Comparison of ENCODE assay signal across 12 cellular contexts in genomic region chr14:105447651-105448640, GRCh38. TPM values are rescaled to one million over a fixed set of nuclear protein-coding genes. Genes with fewer than 3 reads are reported as not detected.
A peak's percentile ranks its signal among the peaks of the same experiment; 100 is the strongest.
DNase-seq lines count a peak whose midpoint lies in the region; ATAC-seq, FAIRE-seq and TF ChIP-seq lines count a peak whose summit lies in the region.
"Had no signal": no experiment of that assay in that cellular context is flagged by ENCODE, and none has a peak within 500 bp of the region (broad histone marks: within the 10 kb centered on the region; RNA-seq: fewer than 3 reads in every experiment).

No MANE protein-coding gene starts in this region.

- no peaks in the 10 kb centered on the region for H4K20me1 ChIP-seq in K562 (replicated peaks; ENCODE audit: control insufficient read depth, insufficient read depth, low read length)

- H3K36me3 ChIP-seq in K562 (ENCODE audit: control insufficient read depth, insufficient read depth, low read length) (peaks cover 46% of the 10 kb centered on the region; the same call in 1 of the 3 replicates), pancreas (peaks cover 0 to 14% (median 5%) of the 10 kb centered on the region in 3 donors)

- no peak overlapping the region for H3K27ac ChIP-seq in K562 (ENCODE audit: extremely low read depth, low read depth, low read length)
- no peak overlapping the region for H3K27ac ChIP-seq in pancreas
- H3K27ac ChIP-seq: foreskin keratinocyte had no signal

- no peak for FAIRE-seq in K562 (lab: Jason Lieb, UNC)
- no peak for FAIRE-seq in pancreas (lab: Jason Lieb, UNC)
- FAIRE-seq: G401.6 had no signal

- no peak overlapping the region for H2AFZ ChIP-seq in K562 (ENCODE audit: low read depth, low read length)

- TF ChIP-seq CTCF in HFFc6 (IDR thresholded peaks at IDR 0.05) (no peak), K562 (IDR thresholded peaks at IDR 0.05 in 2 of 3, conservative IDR thresholded peaks at IDR 0.05 in 1 of 3; ENCODE audit: insufficient read depth in 2 of 3, low read depth in 1 of 3, low read length in 3 of 3) (no peak), pancreas (IDR thresholded peaks at IDR 0.05) (no peak)

- POLR2A ChIA-PET in K562 (lab: Yijun Ruan, JAX): interaction anchor here (0.6 to 0.7 kb wide), 3 partner anchors 16 to 20 kb away, joined by 3 to 7 read pairs (median 3); no protein-coding TSS in a partner anchor

- no peak for TF ChIP-seq EP300 in K562 (IDR thresholded peaks at IDR 0.05; ENCODE audit: low read length)

- in situ Hi-C loops in K562 (cut with MboI): no loop called here

- H3K4me2 ChIP-seq in K562 (ENCODE audit: insufficient read depth, low read length): no peak overlapping the region

- H3K36me3 Mint-ChIP-seq in HFFc6 (ENCODE audit: low read depth): peaks cover 6% of the 10 kb centered on the region; the same call in 1 of the 2 replicates
- peaks cover 2% of the 10 kb centered on the region for H3K36me3 Mint-ChIP-seq in activated T-helper 1 cell treated with anti-CD3 and anti-CD28 coated beads, Interleukin-12 subunit alpha, Interleukin-12 subunit beta, Interleukin-2, Interleukin-4 antibody, amounts not matched to agents 30 ng/mL and 10 ng/mL and 1 ng/mL, durations not matched to agents 14 hours and 24 hours and 36 hours (ENCODE audit: low read depth)
- H3K36me3 Mint-ChIP-seq: activated naive CD4-positive, alpha-beta T cell treated with anti-CD3 and anti-CD28 coated beads, Interleukin-2, amount 50 U/mL, for 72 hours had no signal

- TF ChIP-seq RAD21 in K562 (CRISPR knock-in tag; conservative IDR thresholded peaks at IDR 0.05 in 1 of 2, IDR thresholded peaks at IDR 0.05 in 1 of 2): no peak

- H3K27ac Mint-ChIP-seq in HFFc6: peak overlapping the region; percentile 36; the same call in 1 of the 2 replicates
- H3K27ac Mint-ChIP-seq in activated T-helper 1 cell treated with anti-CD3 and anti-CD28 coated beads, Interleukin-12 subunit alpha, Interleukin-12 subunit beta, Interleukin-2, Interleukin-4 antibody, amounts not matched to agents 30 ng/mL and 10 ng/mL and 1 ng/mL, durations not matched to agents 14 hours and 24 hours and 36 hours: no peak overlapping the region
- H3K27ac Mint-ChIP-seq: activated CD4-positive, alpha-beta memory T cell treated with anti-CD3 and anti-CD28 coated beads for 36 hours; CD8-positive, alpha-beta T cell; dendritic cell treated with granulocyte-macrophage colony-stimulating factor and Interleukin-4, amounts not matched to agents 40 ng/mL and 50 ng/mL, for 4 days had no signal

- ATAC-seq in K562: no peak; the same call in 1 of the 3 replicates
- peak in 3 of 4 donors; percentile 2 to 3 (median 3) for ATAC-seq in pancreas
- ATAC-seq in GM19328 (IDR thresholded peaks at IDR 0.05; ENCODE audit: unreplicated experiment): no peak

- H3K9me3 ChIP-seq in K562 (replicated peaks; ENCODE audit: control insufficient read depth, insufficient read depth, low read depth, low read length): no peaks in the 10 kb centered on the region
- no peaks in the 10 kb centered on the region for H3K9me3 ChIP-seq in pancreas

- H3K4me1 Mint-ChIP-seq in HFFc6 (ENCODE audit: low read depth): no peaks in the 10 kb centered on the region
- H3K4me1 Mint-ChIP-seq in activated T-helper 1 cell treated with anti-CD3 and anti-CD28 coated beads, Interleukin-12 subunit alpha, Interleukin-12 subunit beta, Interleukin-2, Interleukin-4 antibody, amounts not matched to agents 30 ng/mL and 10 ng/mL and 1 ng/mL, durations not matched to agents 14 hours and 24 hours and 36 hours (ENCODE audit: low read depth): no peaks in the 10 kb centered on the region

- DNase-seq in HFFc6 (no peak), K562 (ENCODE audit: extremely low read depth in 1 of 4, low spot score in 3 of 4) (no peak), pancreas (peak in 2 of 6 donors; percentile 42 to 59), activated gamma-delta T cell treated with Interleukin-2 at 50 U/mL for 16 hours (no peak)
- DNase-seq in activated T-helper 1 cell treated with anti-CD3 and anti-CD28 coated beads, Interleukin-12 subunit alpha, Interleukin-12 subunit beta, Interleukin-2, Interleukin-4 antibody, amounts not matched to agents 30 ng/mL and 10 ng/mL and 1 ng/mL, durations not matched to agents 14 hours and 24 hours and 36 hours (ENCODE audit: low spot score): no peak

- no peaks in the 10 kb centered on the region for H3K9me1 ChIP-seq in K562 (ENCODE audit: control insufficient read depth, insufficient read depth, low read length)

- no peak overlapping the region for H3K4me3 Mint-ChIP-seq in HFFc6
- H3K4me3 Mint-ChIP-seq in activated T-helper 1 cell treated with anti-CD3 and anti-CD28 coated beads, Interleukin-12 subunit alpha, Interleukin-12 subunit beta, Interleukin-2, Interleukin-4 antibody, amounts not matched to agents 30 ng/mL and 10 ng/mL and 1 ng/mL, durations not matched to agents 14 hours and 24 hours and 36 hours: no peak overlapping the region
- H3K4me3 Mint-ChIP-seq: activated CD4-positive, alpha-beta memory T cell treated with anti-CD3 and anti-CD28 coated beads for 36 hours; CD8-positive, alpha-beta T cell; dendritic cell treated with granulocyte-macrophage colony-stimulating factor and Interleukin-4, amounts not matched to agents 40 ng/mL and 50 ng/mL, for 4 days had no signal

- H3K27me3 Mint-ChIP-seq in HFFc6 (ENCODE audit: insufficient read depth): peaks cover 6% of the 10 kb centered on the region
- H3K27me3 Mint-ChIP-seq in activated T-helper 1 cell treated with anti-CD3 and anti-CD28 coated beads, Interleukin-12 subunit alpha, Interleukin-12 subunit beta, Interleukin-2, Interleukin-4 antibody, amounts not matched to agents 30 ng/mL and 10 ng/mL and 1 ng/mL, durations not matched to agents 14 hours and 24 hours and 36 hours (ENCODE audit: insufficient read depth): no peaks in the 10 kb centered on the region
- H3K27me3 Mint-ChIP-seq: activated CD4-positive, alpha-beta memory T cell treated with anti-CD3 and anti-CD28 coated beads for 36 hours; dendritic cell treated with granulocyte-macrophage colony-stimulating factor and Interleukin-4, amounts not matched to agents 40 ng/mL and 50 ng/mL, for 4 days had no signal

- no peaks in the 10 kb centered on the region for H3K27me3 ChIP-seq in K562 (ENCODE audit: control insufficient read depth in 2 of 2, insufficient read depth in 2 of 2, low read length in 2 of 2)
- H3K27me3 ChIP-seq in pancreas: no peaks in the 10 kb centered on the region
- H3K27me3 ChIP-seq: foreskin keratinocyte had no signal

- CTCF ChIA-PET in K562 (lab: Yijun Ruan, JAX; ENCODE audit: low intra/inter-chr PET ratio): interaction anchor here (1.4 kb wide), 1 partner anchor 80 kb away, joined by 4 read pairs; no protein-coding TSS in a partner anchor

- TF ChIP-seq POLR2A in K562 (conservative IDR thresholded peaks at IDR 0.05): no peak

- no TSS peak for BruUV-seq in K562 (replicated peaks; lab: Mats Ljungman, UMichigan)

- peak overlapping the region in 1 of 2 experiments; percentile 52; a peak in 1 of 4 replicates for H3K9ac ChIP-seq in K562 (ENCODE audit: insufficient read depth in 1 of 2, low read depth in 2 of 2, low read length in 2 of 2)

- H3K79me2 ChIP-seq in K562 (ENCODE audit: control insufficient read depth, insufficient read depth, low read length): 0 out of 3 replicates have a peak, but pooled peaks cover 5% of the 10 kb centered on the region

- no peaks in the 10 kb centered on the region for H3K9me3 Mint-ChIP-seq in HFFc6
- no peaks in the 10 kb centered on the region for H3K9me3 Mint-ChIP-seq in activated T-helper 1 cell treated with anti-CD3 and anti-CD28 coated beads, Interleukin-12 subunit alpha, Interleukin-12 subunit beta, Interleukin-2, Interleukin-4 antibody, amounts not matched to agents 30 ng/mL and 10 ng/mL and 1 ng/mL, durations not matched to agents 14 hours and 24 hours and 36 hours
- H3K9me3 Mint-ChIP-seq: activated CD4-positive, alpha-beta memory T cell treated with anti-CD3 and anti-CD28 coated beads for 36 hours; activated naive CD4-positive, alpha-beta T cell treated with anti-CD3 and anti-CD28 coated beads, Interleukin-2, amount 50 U/mL, for 72 hours; CD8-positive, alpha-beta T cell; dendritic cell treated with granulocyte-macrophage colony-stimulating factor and Interleukin-4, amounts not matched to agents 40 ng/mL and 50 ng/mL, for 4 days had no signal

- H3K4me1 ChIP-seq in K562 (replicated peaks in 1 of 2; ENCODE audit: control insufficient read depth in 2 of 2, insufficient read depth in 2 of 2, low read length in 2 of 2): peaks cover 0 to 48% of the 10 kb centered on the region in 2 experiments; a peak in 2 of 5 replicates
- no peaks in the 10 kb centered on the region for H3K4me1 ChIP-seq in pancreas
- H3K4me1 ChIP-seq: foreskin keratinocyte had no signal

- WGBS in K562 (ENCODE audit: insufficient coverage, low coverage, missing lambda C conversion rate): 86% methylated on average over 10 of the region's 31 CpGs
- 86 to 87% methylated on average over 30 to 31 of the region's 31 CpGs for WGBS in pancreas, 2 donors

- intact Hi-C loops in K562 (cut with micrococcal nuclease): loop anchor here (5.0 kb wide), 1 partner anchor 39 kb away; the partner anchor contains the start of gene CRIP1
- intact Hi-C loops in pancreas (cut with DNase I): no loop called here
- intact Hi-C loops in activated T-helper 1 cell treated with anti-CD3 and anti-CD28 coated beads, Interleukin-12 subunit alpha, Interleukin-12 subunit beta, Interleukin-2, Interleukin-4 antibody, amounts not matched to agents 30 ng/mL and 10 ng/mL and 1 ng/mL, durations not matched to agents 14 hours and 24 hours and 36 hours (cut with micrococcal nuclease): loop anchor here (1.0 kb wide), 3 partner anchors 42 to 80 kb away; no protein-coding TSS in a partner anchor

- H3K4me3 ChIP-seq in K562: no peak overlapping the region
- H3K4me3 ChIP-seq in pancreas: no peak overlapping the region

RNA-seq across cellular contexts. Expression of gene CRIP2, which starts 26.7 kb away (rescaled TPM):
- total RNA-seq in HFFc6 (2021; fragmentation: NEBNext Ultra II Directional; extraction: Animal tissue kit (Norgen Biotek cat#: 25700)): 10 to 100 TPM in 4 of 6 experiments, 1 to 10 TPM in 2; 6.9 to 22.4 (median 21.0) TPM
- total RNA-seq in K562 (2011; cell fraction: chromatin; rRNA removed; ENCODE audit: low replicate concordance): 2.6 TPM in 1 of 2 replicates, not detected in the other
- total RNA-seq in K562 (2011; cell fraction: nucleolus; rRNA removed): 0.53 and 1.7 TPM in 2 replicates
- total RNA-seq in K562 (2011; cell fraction: nucleoplasm; rRNA removed): 1.2 and 1.5 TPM in 2 replicates
- 1.7 and 2.0 TPM in 2 replicates for total RNA-seq in K562 (2014; rRNA removed)
- not detected in 2 replicates for total RNA-seq in K562 (2014; rRNA removed; fragmentation: Illumina TruSeq; extraction: Trizol)
- total RNA-seq in K562 (2015; rRNA removed; fragmentation: Illumina TruSeq; extraction: Trizol): 0.33 and 0.34 TPM in 2 replicates
- total RNA-seq in K562 (2021): 1.2 and 1.7 TPM in 2 replicates
- polyA plus RNA-seq in K562 (2011; rRNA removed): 1.0 and 2.2 TPM in 2 replicates
- 4.4 and 9.0 TPM in 2 replicates for polyA plus RNA-seq in K562 (2011; cell fraction: cytosol; rRNA removed)
- 4.8 and 11.0 TPM in 2 replicates for polyA plus RNA-seq in K562 (2011; cell fraction: nucleus; rRNA removed)
- polyA plus RNA-seq in K562 (2012): 1.4 and 1.9 TPM in 2 replicates
- polyA plus RNA-seq in K562 (2014; fragmentation: Illumina TruSeq; extraction: Trizol): 0.18 and 0.51 TPM in 2 replicates
- under 1 TPM; 0.25 to 0.27 TPM for polyA plus RNA-seq in K562 (2014; fragmentation: Nextera tagmentation; extraction: Ambion mirVana)
- 0.16 and 1.2 TPM in 2 replicates for polyA plus RNA-seq in K562 (2014; rRNA removed)
- 0.39 TPM in 1 of 2 replicates, not detected in the other for polyA minus RNA-seq in K562 (2011; rRNA and poly(A)+ RNA removed)
- 1.2 and 2.0 TPM in 2 replicates for polyA minus RNA-seq in K562 (2011; cell fraction: cytosol; rRNA and poly(A)+ RNA removed)
- polyA minus RNA-seq in K562 (2011; cell fraction: nucleus; rRNA and poly(A)+ RNA removed): 0.67 and 0.94 TPM in 2 replicates
- total RNA-seq in pancreas: 10 to 100 TPM; 12.9 to 37.4 (median 24.3) TPM
- polyA plus RNA-seq in pancreas: 100 to 1,000 TPM in 1 of 2 donors, 10 to 100 TPM in 1; 99.5 to 223 TPM
- not detected in 2 replicates for total RNA-seq in activated T-helper 1 cell treated with anti-CD3 and anti-CD28 coated beads, Interleukin-12 subunit alpha, Interleukin-12 subunit beta, Interleukin-2, Interleukin-4 antibody, amounts not matched to agents 30 ng/mL and 10 ng/mL and 1 ng/mL, durations not matched to agents 14 hours and 24 hours and 36 hours

RNA-seq across cellular contexts. Expression of gene MTA1, which starts 28.3 kb away (rescaled TPM):
- total RNA-seq in HFFc6 (2021; fragmentation: NEBNext Ultra II Directional; extraction: Animal tissue kit (Norgen Biotek cat#: 25700)): 10 to 100 TPM; 67.5 to 71.3 (median 69.2) TPM
- total RNA-seq in K562 (2011; cell fraction: chromatin; rRNA removed; ENCODE audit: low replicate concordance): 154 and 390 TPM in 2 replicates
- 257 and 271 TPM in 2 replicates for total RNA-seq in K562 (2011; cell fraction: nucleolus; rRNA removed)
- 138 and 156 TPM in 2 replicates for total RNA-seq in K562 (2011; cell fraction: nucleoplasm; rRNA removed)
- total RNA-seq in K562 (2014; rRNA removed) (48.1 and 61.0 TPM in 2 replicates), K562 (2014; rRNA removed; fragmentation: Illumina TruSeq; extraction: Trizol) (11.6 and 12.2 TPM in 2 replicates), K562 (2015; rRNA removed; fragmentation: Illumina TruSeq; extraction: Trizol) (32.3 and 33.4 TPM in 2 replicates), K562 (2021) (107 and 118 TPM in 2 replicates), pancreas (10 to 100 TPM; 34.8 to 68.6 (median 51.6) TPM)
- polyA plus RNA-seq in K562 (2011; rRNA removed) (47.7 and 58.6 TPM in 2 replicates), K562 (2014; fragmentation: Illumina TruSeq; extraction: Trizol) (29.5 and 45.4 TPM in 2 replicates), K562 (2014; fragmentation: Nextera tagmentation; extraction: Ambion mirVana) (under 1 TPM; 0.13 to 0.14 TPM), K562 (2014; rRNA removed) (90.0 and 103 TPM in 2 replicates), pancreas (100 to 1,000 TPM; 115 to 138 TPM)
- polyA plus RNA-seq in K562 (2011; cell fraction: cytosol; rRNA removed): 31.6 and 47.1 TPM in 2 replicates
- polyA plus RNA-seq in K562 (2011; cell fraction: nucleus; rRNA removed): 383 and 622 TPM in 2 replicates
- 74.0 and 91.7 TPM in 2 replicates for polyA plus RNA-seq in K562 (2012)
- polyA minus RNA-seq in K562 (2011; rRNA and poly(A)+ RNA removed): 13.9 and 22.6 TPM in 2 replicates
- 69.0 and 80.6 TPM in 2 replicates for polyA minus RNA-seq in K562 (2011; cell fraction: cytosol; rRNA and poly(A)+ RNA removed)
- polyA minus RNA-seq in K562 (2011; cell fraction: nucleus; rRNA and poly(A)+ RNA removed): 102 and 104 TPM in 2 replicates
- 173 and 181 TPM in 2 replicates for total RNA-seq in activated T-helper 1 cell treated with anti-CD3 and anti-CD28 coated beads, Interleukin-12 subunit alpha, Interleukin-12 subunit beta, Interleukin-2, Interleukin-4 antibody, amounts not matched to agents 30 ng/mL and 10 ng/mL and 1 ng/mL, durations not matched to agents 14 hours and 24 hours and 36 hours

RNA-seq across cellular contexts. Expression of gene CRIP1, which starts 38.7 kb away (rescaled TPM):
- 10 to 100 TPM in 4 of 6 experiments, 1 to 10 TPM in 2; 4.8 to 55.2 (median 42.3) TPM for total RNA-seq in HFFc6 (2021; fragmentation: NEBNext Ultra II Directional; extraction: Animal tissue kit (Norgen Biotek cat#: 25700))
- total RNA-seq in K562 (2011; cell fraction: chromatin; rRNA removed; ENCODE audit: low replicate concordance): not detected in 2 replicates
- not detected in 2 replicates for total RNA-seq in K562 (2011; cell fraction: nucleolus; rRNA removed)
- 0.29 TPM in 1 of 2 replicates, not detected in the other for total RNA-seq in K562 (2011; cell fraction: nucleoplasm; rRNA removed)
- not detected in 2 replicates for total RNA-seq in K562 (2014; rRNA removed)
- not detected in 2 replicates for total RNA-seq in K562 (2014; rRNA removed; fragmentation: Illumina TruSeq; extraction: Trizol)
- total RNA-seq in K562 (2015; rRNA removed; fragmentation: Illumina TruSeq; extraction: Trizol): not detected in 2 replicates
- 0.58 and 0.98 TPM in 2 replicates for total RNA-seq in K562 (2021)
- 0.14 and 0.23 TPM in 2 replicates for polyA plus RNA-seq in K562 (2011; rRNA removed)
- polyA plus RNA-seq in K562 (2011; cell fraction: cytosol; rRNA removed): 0.31 and 0.46 TPM in 2 replicates
- 0.21 and 1.1 TPM in 2 replicates for polyA plus RNA-seq in K562 (2011; cell fraction: nucleus; rRNA removed)
- 0.72 TPM in 1 of 2 replicates, not detected in the other for polyA plus RNA-seq in K562 (2012)
- not detected in 2 replicates for polyA plus RNA-seq in K562 (2014; fragmentation: Illumina TruSeq; extraction: Trizol)
- not detected for polyA plus RNA-seq in K562 (2014; fragmentation: Nextera tagmentation; extraction: Ambion mirVana)
- polyA plus RNA-seq in K562 (2014; rRNA removed): 0.11 TPM in 1 of 2 replicates, not detected in the other
- polyA minus RNA-seq in K562 (2011; rRNA and poly(A)+ RNA removed): not detected in 2 replicates
- polyA minus RNA-seq in K562 (2011; cell fraction: cytosol; rRNA and poly(A)+ RNA removed): 3.2 and 9.9 TPM in 2 replicates
- polyA minus RNA-seq in K562 (2011; cell fraction: nucleus; rRNA and poly(A)+ RNA removed): 0.78 and 1.5 TPM in 2 replicates
- total RNA-seq in pancreas: 10 to 100 TPM in 1 of 6 donors, 1 to 10 TPM in 5; 2.4 to 14.0 (median 9.0) TPM
- polyA plus RNA-seq in pancreas: 10 to 100 TPM; 35.4 to 71.0 TPM
- 97.1 and 103 TPM in 2 replicates for total RNA-seq in activated T-helper 1 cell treated with anti-CD3 and anti-CD28 coated beads, Interleukin-12 subunit alpha, Interleukin-12 subunit beta, Interleukin-2, Interleukin-4 antibody, amounts not matched to agents 30 ng/mL and 10 ng/mL and 1 ng/mL, durations not matched to agents 14 hours and 24 hours and 36 hours

RNA-seq across cellular contexts. Expression of gene TEDC1, which starts 43.1 kb away (rescaled TPM):
- 10 to 100 TPM in 5 of 6 experiments, 1 to 10 TPM in 1; 9.1 to 12.9 (median 12.7) TPM for total RNA-seq in HFFc6 (2021; fragmentation: NEBNext Ultra II Directional; extraction: Animal tissue kit (Norgen Biotek cat#: 25700))
- 5.0 and 22.4 TPM in 2 replicates for total RNA-seq in K562 (2011; cell fraction: chromatin; rRNA removed; ENCODE audit: low replicate concordance)
- total RNA-seq in K562 (2011; cell fraction: nucleolus; rRNA removed): 19.2 and 23.0 TPM in 2 replicates
- 7.6 and 10.1 TPM in 2 replicates for total RNA-seq in K562 (2011; cell fraction: nucleoplasm; rRNA removed)
- total RNA-seq in K562 (2014; rRNA removed) (26.4 and 28.3 TPM in 2 replicates), K562 (2014; rRNA removed; fragmentation: Illumina TruSeq; extraction: Trizol) (0.64 and 0.84 TPM in 2 replicates), K562 (2015; rRNA removed; fragmentation: Illumina TruSeq; extraction: Trizol) (6.6 and 8.8 TPM in 2 replicates), K562 (2021) (20.1 and 25.7 TPM in 2 replicates), pancreas (1 to 10 TPM; 2.0 to 5.2 (median 3.3) TPM)
- polyA plus RNA-seq in K562 (2011; rRNA removed) (5.9 and 6.6 TPM in 2 replicates), K562 (2014; fragmentation: Illumina TruSeq; extraction: Trizol) (1.2 and 6.8 TPM in 2 replicates), K562 (2014; fragmentation: Nextera tagmentation; extraction: Ambion mirVana) (under 1 TPM; 0.21 to 0.25 TPM), K562 (2014; rRNA removed) (18.9 and 19.4 TPM in 2 replicates), pancreas (10 to 100 TPM; 18.1 to 21.5 TPM)
- 7.3 and 21.3 TPM in 2 replicates for polyA plus RNA-seq in K562 (2011; cell fraction: cytosol; rRNA removed)
- polyA plus RNA-seq in K562 (2011; cell fraction: nucleus; rRNA removed): 19.1 and 36.6 TPM in 2 replicates
- 12.3 and 15.1 TPM in 2 replicates for polyA plus RNA-seq in K562 (2012)
- 0.99 and 1.6 TPM in 2 replicates for polyA minus RNA-seq in K562 (2011; rRNA and poly(A)+ RNA removed)
- 7.5 and 8.6 TPM in 2 replicates for polyA minus RNA-seq in K562 (2011; cell fraction: cytosol; rRNA and poly(A)+ RNA removed)
- polyA minus RNA-seq in K562 (2011; cell fraction: nucleus; rRNA and poly(A)+ RNA removed): 10.3 and 11.8 TPM in 2 replicates
- total RNA-seq in activated T-helper 1 cell treated with anti-CD3 and anti-CD28 coated beads, Interleukin-12 subunit alpha, Interleukin-12 subunit beta, Interleukin-2, Interleukin-4 antibody, amounts not matched to agents 30 ng/mL and 10 ng/mL and 1 ng/mL, durations not matched to agents 14 hours and 24 hours and 36 hours: 44.5 and 46.1 TPM in 2 replicates

RNA-seq across cellular contexts. Expression of gene TEX22, which starts 49.6 kb away (rescaled TPM):
- 1 to 10 TPM in 2 of 6 experiments, under 1 TPM in 4; 0.34 to 2.1 (median 0.76) TPM for total RNA-seq in HFFc6 (2021; fragmentation: NEBNext Ultra II Directional; extraction: Animal tissue kit (Norgen Biotek cat#: 25700))
- total RNA-seq in K562 (2011; cell fraction: chromatin; rRNA removed; ENCODE audit: low replicate concordance): 2.3 and 5.1 TPM in 2 replicates
- total RNA-seq in K562 (2011; cell fraction: nucleolus; rRNA removed): 2.6 and 3.8 TPM in 2 replicates
- 1.9 and 2.6 TPM in 2 replicates for total RNA-seq in K562 (2011; cell fraction: nucleoplasm; rRNA removed)
- total RNA-seq in K562 (2014; rRNA removed) (0.04 and 0.05 TPM in 2 replicates), K562 (2014; rRNA removed; fragmentation: Illumina TruSeq; extraction: Trizol) (0.06 and 0.55 TPM in 2 replicates), K562 (2015; rRNA removed; fragmentation: Illumina TruSeq; extraction: Trizol) (0.14 and 0.45 TPM in 2 replicates), K562 (2021) (1.0 and 1.7 TPM in 2 replicates), pancreas (1 to 10 TPM in 4 of 6 donors, under 1 TPM in 2; 0.14 to 2.4 (median 1.5) TPM)
- polyA plus RNA-seq in K562 (2011; rRNA removed) (0.31 and 0.50 TPM in 2 replicates), K562 (2014; fragmentation: Illumina TruSeq; extraction: Trizol) (0.04 and 0.14 TPM in 2 replicates), K562 (2014; fragmentation: Nextera tagmentation; extraction: Ambion mirVana) (not detected), K562 (2014; rRNA removed) (0.18 and 0.23 TPM in 2 replicates), pancreas (under 1 TPM; 0.40 to 0.57 TPM)
- 0.22 and 0.66 TPM in 2 replicates for polyA plus RNA-seq in K562 (2011; cell fraction: cytosol; rRNA removed)
- 3.7 and 7.3 TPM in 2 replicates for polyA plus RNA-seq in K562 (2011; cell fraction: nucleus; rRNA removed)
- polyA plus RNA-seq in K562 (2012): 0.14 and 0.36 TPM in 2 replicates
- 0.11 and 0.12 TPM in 2 replicates for polyA minus RNA-seq in K562 (2011; rRNA and poly(A)+ RNA removed)
- polyA minus RNA-seq in K562 (2011; cell fraction: cytosol; rRNA and poly(A)+ RNA removed): not detected in 2 replicates
- polyA minus RNA-seq in K562 (2011; cell fraction: nucleus; rRNA and poly(A)+ RNA removed): 0.56 and 0.94 TPM in 2 replicates
- 7.4 and 9.1 TPM in 2 replicates for total RNA-seq in activated T-helper 1 cell treated with anti-CD3 and anti-CD28 coated beads, Interleukin-12 subunit alpha, Interleukin-12 subunit beta, Interleukin-2, Interleukin-4 antibody, amounts not matched to agents 30 ng/mL and 10 ng/mL and 1 ng/mL, durations not matched to agents 14 hours and 24 hours and 36 hours

Comparison
In these comparisons a context has a peak if more than half of its experiments do, and no peak if none do; other contexts are left out.
1. ATAC-seq: peak in pancreas (3 of 4); none in K562 (single experiment) and GM19328 (single experiment).
2. intact Hi-C loops: an anchor here in K562 (5.0 kb wide) and activated T-helper 1 cell treated with anti-CD3 and anti-CD28 coated beads, Interleukin-12 subunit alpha, Interleukin-12 subunit beta, Interleukin-2, Interleukin-4 antibody, amounts not matched to agents 30 ng/mL and 10 ng/mL and 1 ng/mL, durations not matched to agents 14 hours and 24 hours and 36 hours (1.0 kb wide); none called in pancreas.